12 cellular contexts compared by ENCODE assay signal in genomic region chr4:128308986-128309385, GRCh38.
"Had no signal": no experiment of that assay in that cellular context is flagged by ENCODE, and none has a peak within 500 bp of the region (broad histone marks: within the 10 kb centered on the region; RNA-seq: fewer than 3 reads in every experiment).

No MANE protein-coding gene starts in this region.

- DNase-seq: activated CD4-positive, alpha-beta T cell treated with anti-CD3 and anti-CD28 coated beads for 1 hour; activated CD8-positive, alpha-beta memory T cell treated with anti-CD3 and anti-CD28 coated beads for 24 hours; activated T-cell treated with anti-CD3 and anti-CD28 coated beads, Interleukin-2, amount 50 U/mL, for 72 hours; amygdala; effector CD4-positive, alpha-beta T cell; foreskin fibroblast; naive thymus-derived CD4-positive, alpha-beta T cell; stimulated activated CD4-positive, alpha-beta T cell treated with anti-CD3 and anti-CD28 coated beads, Interleukin-4, amount 100 ng/mL, for 24 hours; WERI-Rb-1 had no signal

- H3K36me3 ChIP-seq: neural progenitor cell, WERI-Rb-1 had no signal

- H3K9ac ChIP-seq: neural progenitor cell had no signal

- ATAC-seq: activated T-cell treated with anti-CD3 and anti-CD28 coated beads, Interleukin-2, amount 50 U/mL, for 72 hours; naive thymus-derived CD4-positive, alpha-beta T cell; stimulated activated memory B cell treated with anti-CD40 and anti-IgM and Interleukin-4, amounts not matched to agents 10 μg/mL and 1 μg/mL and 100 μg/mL, for 72 hours had no signal

- H3K27ac ChIP-seq: neural progenitor cell, WERI-Rb-1 had no signal

- H3K27me3 ChIP-seq: neural progenitor cell had no signal

- H3K4me3 ChIP-seq: neural progenitor cell, smooth muscle cell had no signal
